In the genomic region with DNA sequence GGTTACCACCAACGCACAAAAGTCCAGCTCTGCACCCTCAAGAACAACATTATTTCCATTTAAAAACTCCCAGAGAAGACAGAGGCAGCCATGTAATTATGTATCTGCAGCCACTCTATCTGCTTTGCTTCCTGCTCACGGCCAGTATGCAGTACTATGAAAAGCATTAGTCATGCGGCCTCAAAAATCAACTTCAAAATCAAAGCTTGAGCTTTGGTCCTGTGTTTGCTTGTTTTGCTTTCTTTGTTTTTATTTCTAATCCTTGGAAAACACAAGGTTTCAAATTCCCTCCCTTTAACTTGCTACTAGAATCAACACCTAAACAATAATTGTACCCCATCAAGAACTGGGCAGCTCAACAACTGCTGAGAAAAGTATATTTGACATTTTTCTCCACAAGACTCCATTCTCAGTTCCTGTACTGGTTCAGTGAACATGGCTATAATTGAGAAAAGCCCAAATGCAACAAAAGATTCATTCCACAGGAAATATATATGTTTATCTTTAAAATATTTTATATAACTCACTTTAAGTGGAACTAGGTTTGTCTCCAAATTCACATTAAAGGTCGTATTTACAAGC, we compare ENCODE assay signal across 9 cellular contexts. TPM values are rescaled to one million over a fixed set of nuclear protein-coding genes. Genes with fewer than 3 reads are reported as not detected.
DNase-seq lines count a peak whose midpoint lies in the region; ATAC-seq and TF ChIP-seq lines count a peak whose summit lies in the region.
"Had no signal": no experiment of that assay in that cellular context is flagged by ENCODE, and none has a peak within 500 bp of the region (broad histone marks: within the 10 kb centered on the region; RNA-seq: fewer than 3 reads in every experiment).

No MANE protein-coding gene starts in this region.

- peak overlapping the region; percentile 69 for H2AFZ ChIP-seq in GM23248
- peak overlapping the region; percentile 40 for H2AFZ ChIP-seq in PC-3 (ENCODE audit: low read length)
- H2AFZ ChIP-seq in trophoblast cell (ENCODE audit: insufficient read depth, low read length, poor library complexity): no peak overlapping the region

- intact Hi-C loops in PC-3 (cut with micrococcal nuclease): no loop called here

- H3K23ac ChIP-seq in trophoblast cell (ENCODE audit: low read length): no peak overlapping the region

- H3K18ac ChIP-seq in trophoblast cell (ENCODE audit: low read length): no peak overlapping the region

- H3K14ac ChIP-seq in trophoblast cell (ENCODE audit: low read length): no peak overlapping the region

- H2BK120ac ChIP-seq in trophoblast cell (ENCODE audit: insufficient read depth, low read length, poor library complexity): no peak overlapping the region

- TF ChIP-seq CTCF in PC-3 (conservative IDR thresholded peaks at IDR 0.05; ENCODE audit: low read depth, low read length): no peak
- no peak for TF ChIP-seq CTCF in fibroblast of the aortic adventitia (IDR thresholded peaks at IDR 0.05; ENCODE audit: insufficient read depth, low read length)

- no peaks in the 10 kb centered on the region for H3K36me3 ChIP-seq in GM23248 (ENCODE audit: low read depth)
- H3K36me3 ChIP-seq in PC-3 (ENCODE audit: low read depth, low read length): no peaks in the 10 kb centered on the region
- H3K36me3 ChIP-seq in trophoblast cell (ENCODE audit: control insufficient read depth in 1 of 2, insufficient read depth in 2 of 2, low read length in 2 of 2): no peaks in the 10 kb centered on the region
- H3K36me3 ChIP-seq: SJCRH30 had no signal

- H3K4me3 ChIP-seq in GM23248: peak overlapping the region; percentile 15; the same call in 1 of the 2 replicates
- no peak overlapping the region for H3K4me3 ChIP-seq in PC-3 (ENCODE audit: low read length)
- H3K4me3 ChIP-seq in fibroblast of the aortic adventitia (ENCODE audit: low read depth, low read length): no peak overlapping the region
- H3K4me3 ChIP-seq in trophoblast cell (ENCODE audit: low read depth, low read length): no peak overlapping the region
- H3K4me3 ChIP-seq: SJCRH30 had no signal

- no peak overlapping the region for H2BK5ac ChIP-seq in trophoblast cell (ENCODE audit: low read depth, low read length, poor library complexity)

- H3K4me1 ChIP-seq in GM23248 (ENCODE audit: insufficient read depth) (peaks cover 51% of the 10 kb centered on the region), PC-3 (ENCODE audit: insufficient read depth, low read length) (peaks cover 41% of the 10 kb centered on the region), trophoblast cell (ENCODE audit: control insufficient read depth in 1 of 2, insufficient read depth in 2 of 2, low read length in 2 of 2) (no peaks in the 10 kb centered on the region)
- H3K4me1 ChIP-seq: SJCRH30 had no signal

- in situ Hi-C loops in GM23248 (cut with MboI): no loop called here

- H3K4ac ChIP-seq in trophoblast cell (ENCODE audit: low read depth, low read length): no peak overlapping the region

- H3F3A ChIP-seq in GM23248 (ENCODE audit: insufficient read depth) (peaks cover 41% of the 10 kb centered on the region), PC-3 (ENCODE audit: low read length, unreplicated experiment) (no peaks in the 10 kb centered on the region)

- peak overlapping the region; percentile 61 for H3K4me2 ChIP-seq in GM23248 (ENCODE audit: unreplicated experiment)
- H3K4me2 ChIP-seq in PC-3 (ENCODE audit: low read length): peak overlapping the region; percentile 51
- H3K4me2 ChIP-seq in trophoblast cell (ENCODE audit: low read length): no peak overlapping the region

- H4K20me1 ChIP-seq in GM23248 (ENCODE audit: insufficient read depth) (no peaks in the 10 kb centered on the region), PC-3 (ENCODE audit: low read length) (no peaks in the 10 kb centered on the region)

- H3K27ac ChIP-seq in GM23248: peak overlapping the region; percentile 95
- peak overlapping the region; percentile 49 for H3K27ac ChIP-seq in PC-3 (ENCODE audit: low read length)
- H3K27ac ChIP-seq in trophoblast cell (ENCODE audit: low read depth, low read length): no peak overlapping the region
- H3K27ac ChIP-seq: SJCRH30 had no signal

- no peak overlapping the region for H4K12ac ChIP-seq in trophoblast cell (ENCODE audit: low read depth, low read length)

- WGBS in GM23248 (ENCODE audit: low coverage in 1 of 2, low lambda C conversion rate in 2 of 2, missing lambda C conversion rate in 2 of 2), 2 experiments: 54 to 58% methylated on average over 4 of the region's 4 CpGs
- no CpG with 5 or more reads among the region's 4 CpGs for WGBS in trophoblast cell (ENCODE audit: extremely low coverage, insufficient coverage, insufficient read length)

- POLR2A ChIA-PET in PC-3 (lab: Charles Lee; ENCODE audit: unreplicated experiment): no interaction called here

- DNase-seq in GM23248 (peak; percentile 71), PC-3 (peak; percentile 63), fibroblast of the aortic adventitia (ENCODE audit: low read depth) (peak; percentile 60), renal cortical epithelial cell (ENCODE audit: low read depth) (peak; percentile 62), trophoblast cell (no peak)
- no peak for DNase-seq in NK-92 treated with Interleukin-12 subunit alpha and Interleukin-12 subunit beta, amount 100 ng/mL, for 24 hours (lab: John Stamatoyannopoulos, UW)

- H4K8ac ChIP-seq in trophoblast cell (ENCODE audit: low read depth, low read length): no peak overlapping the region

- CTCF ChIA-PET in PC-3 (lab: Charles Lee): no interaction called here

- H3K9me3 ChIP-seq in GM23248 (ENCODE audit: low read depth) (no peaks in the 10 kb centered on the region), PC-3 (ENCODE audit: low read length) (no peaks in the 10 kb centered on the region), trophoblast cell (ENCODE audit: insufficient read depth, low read depth, low read length) (no peaks in the 10 kb centered on the region)
- H3K9me3 ChIP-seq: SJCRH30 had no signal

- H3K79me2 ChIP-seq in GM23248 (ENCODE audit: insufficient read depth): peaks cover 94% of the 10 kb centered on the region
- H3K79me2 ChIP-seq in PC-3 (ENCODE audit: low read length): peaks cover 43% of the 10 kb centered on the region
- no peaks in the 10 kb centered on the region for H3K79me2 ChIP-seq in trophoblast cell (ENCODE audit: control insufficient read depth, insufficient read depth, low read length, poor library complexity)

- no peaks in the 10 kb centered on the region for H3K27me3 ChIP-seq in GM23248 (replicated peaks; ENCODE audit: insufficient read depth)
- no peaks in the 10 kb centered on the region for H3K27me3 ChIP-seq in PC-3 (ENCODE audit: low read length)
- no peaks in the 10 kb centered on the region for H3K27me3 ChIP-seq in trophoblast cell (ENCODE audit: insufficient read depth, low read length)
- H3K27me3 ChIP-seq: SJCRH30 had no signal

- H3K9me2 ChIP-seq in GM23248 (ENCODE audit: insufficient read depth): no peaks in the 10 kb centered on the region
- H3K9me2 ChIP-seq in PC-3 (replicated peaks; ENCODE audit: low read length): no peaks in the 10 kb centered on the region

- no TSS peak for BruUV-seq in PC-3 (replicated peaks; lab: Mats Ljungman, UMichigan)

- no peaks in the 10 kb centered on the region for H3K79me1 ChIP-seq in trophoblast cell (ENCODE audit: low read length)

- H2BK12ac ChIP-seq in trophoblast cell (ENCODE audit: low read length): no peak overlapping the region

- no peak overlapping the region for H2AK5ac ChIP-seq in trophoblast cell (ENCODE audit: low read length)

- no peak overlapping the region for H4K91ac ChIP-seq in trophoblast cell (ENCODE audit: low read depth, low read length)

- H3K9ac ChIP-seq in GM23248 (peak overlapping the region; percentile 55), PC-3 (ENCODE audit: low read length) (peak overlapping the region; percentile 26; the same call in 1 of the 2 replicates), trophoblast cell (ENCODE audit: low read length) (no peak overlapping the region)

- ATAC-seq in PC-3 (peak; percentile 69), GM19035 (IDR thresholded peaks at IDR 0.05; ENCODE audit: unreplicated experiment) (no peak), HG03469 (IDR thresholded peaks at IDR 0.05; ENCODE audit: unreplicated experiment) (no peak)

RNA-seq across cellular contexts. Expression of a gene that starts 37.6 kb away (rescaled TPM):
- total RNA-seq in GM23248 (2014; rRNA removed; shearing (Covaris generic)): 164 and 166 TPM in 2 replicates
- polyA plus RNA-seq in GM23248 (2016; fragmentation: Nextera tagmentation; extraction: Ambion mirVana): 130 and 135 TPM in 2 replicates
- total RNA-seq in PC-3 (2014; rRNA removed) (56.6 and 57.7 TPM in 2 replicates), fibroblast of the aortic adventitia (ENCODE audit: low replicate concordance) (117 and 204 TPM in 2 replicates), renal cortical epithelial cell (77.6 and 151 TPM in 2 replicates)
- 7.5 and 7.7 TPM in 2 replicates for polyA plus RNA-seq in trophoblast cell (2013)

Comparison
In these comparisons a context has a peak if more than half of its experiments do, and no peak if none do; other contexts are left out.
1. DNase-seq: peak in GM23248 (single experiment), PC-3 (single experiment), fibroblast of the aortic adventitia (single experiment) and renal cortical epithelial cell (single experiment); none in trophoblast cell (0 of 2) and NK-92 treated with Interleukin-12 subunit alpha and Interleukin-12 subunit beta, amount 100 ng/mL, for 24 hours (single experiment).